Comparison of ENCODE assay signal across 1 cellular context in the genomic region with DNA sequence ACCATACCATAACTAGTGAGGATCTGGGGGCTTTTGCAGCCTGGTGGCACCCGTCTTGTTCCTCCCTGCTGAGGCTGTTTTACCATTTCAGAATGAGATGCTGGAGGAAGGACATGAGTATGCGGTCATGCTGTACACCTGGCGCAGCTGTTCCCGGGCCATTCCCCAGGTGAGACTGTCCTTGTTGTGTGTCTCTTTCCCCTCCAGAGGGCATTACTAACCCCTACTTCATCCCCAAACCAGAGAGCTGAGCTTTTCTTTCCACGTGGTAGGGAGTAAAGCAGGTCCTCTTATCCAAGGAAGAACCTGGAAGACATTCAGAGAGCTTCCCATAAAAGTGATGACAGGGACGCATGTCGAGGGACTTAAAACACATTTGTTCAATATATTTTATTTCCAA.
TF ChIP-seq lines count a peak whose summit lies in the region.

No MANE protein-coding gene starts in this region.

TF ChIP-seq in K562, 482 proteins besides CTCF, POLR2A, EP300 and RAD21:
- no peak for TF ChIP-seq ZNF668 (CRISPR knock-in tag; IDR thresholded peaks at IDR 0.05)
- no peak for TF ChIP-seq CC2D1A (IDR thresholded peaks at IDR 0.05)
- TF ChIP-seq, protein P1, sequence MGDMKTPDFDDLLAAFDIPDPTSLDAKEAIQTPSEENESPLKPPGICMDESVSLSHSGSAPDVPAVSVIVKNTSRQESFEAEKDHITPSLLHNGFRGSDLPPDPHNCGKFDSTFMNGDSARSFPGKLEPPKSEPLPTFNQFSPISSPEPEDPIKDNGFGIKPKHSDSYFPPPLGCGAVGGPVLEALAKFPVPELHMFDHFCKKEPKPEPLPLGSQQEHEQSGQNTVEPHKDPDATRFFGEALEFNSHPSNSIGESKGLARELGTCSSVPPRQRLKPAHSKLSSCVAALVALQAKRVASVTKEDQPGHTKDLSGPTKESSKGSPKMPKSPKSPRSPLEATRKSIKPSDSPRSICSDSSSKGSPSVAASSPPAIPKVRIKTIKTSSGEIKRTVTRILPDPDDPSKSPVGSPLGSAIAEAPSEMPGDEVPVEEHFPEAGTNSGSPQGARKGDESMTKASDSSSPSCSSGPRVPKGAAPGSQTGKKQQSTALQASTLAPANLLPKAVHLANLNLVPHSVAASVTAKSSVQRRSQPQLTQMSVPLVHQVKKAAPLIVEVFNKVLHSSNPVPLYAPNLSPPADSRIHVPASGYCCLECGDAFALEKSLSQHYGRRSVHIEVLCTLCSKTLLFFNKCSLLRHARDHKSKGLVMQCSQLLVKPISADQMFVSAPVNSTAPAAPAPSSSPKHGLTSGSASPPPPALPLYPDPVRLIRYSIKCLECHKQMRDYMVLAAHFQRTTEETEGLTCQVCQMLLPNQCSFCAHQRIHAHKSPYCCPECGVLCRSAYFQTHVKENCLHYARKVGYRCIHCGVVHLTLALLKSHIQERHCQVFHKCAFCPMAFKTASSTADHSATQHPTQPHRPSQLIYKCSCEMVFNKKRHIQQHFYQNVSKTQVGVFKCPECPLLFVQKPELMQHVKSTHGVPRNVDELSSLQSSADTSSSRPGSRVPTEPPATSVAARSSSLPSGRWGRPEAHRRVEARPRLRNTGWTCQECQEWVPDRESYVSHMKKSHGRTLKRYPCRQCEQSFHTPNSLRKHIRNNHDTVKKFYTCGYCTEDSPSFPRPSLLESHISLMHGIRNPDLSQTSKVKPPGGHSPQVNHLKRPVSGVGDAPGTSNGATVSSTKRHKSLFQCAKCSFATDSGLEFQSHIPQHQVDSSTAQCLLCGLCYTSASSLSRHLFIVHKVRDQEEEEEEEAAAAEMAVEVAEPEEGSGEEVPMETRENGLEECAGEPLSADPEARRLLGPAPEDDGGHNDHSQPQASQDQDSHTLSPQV (IDR thresholded peaks at IDR 0.05): no peak
- no peak for TF ChIP-seq SMC3 (conservative IDR thresholded peaks at IDR 0.05; ENCODE audit: insufficient read depth, low read depth, low read length)
- TF ChIP-seq FOXK2 (conservative IDR thresholded peaks at IDR 0.05 in 1 of 2, IDR thresholded peaks at IDR 0.05 in 1 of 2; ENCODE audit: low read depth in 2 of 2): no peak
- no peak for TF ChIP-seq RHOXF2B (CRISPR knock-in tag; conservative IDR thresholded peaks at IDR 0.05)
- TF ChIP-seq ZNF695 (CRISPR knock-in tag; IDR thresholded peaks at IDR 0.05): no peak
- TF ChIP-seq, protein P2, sequence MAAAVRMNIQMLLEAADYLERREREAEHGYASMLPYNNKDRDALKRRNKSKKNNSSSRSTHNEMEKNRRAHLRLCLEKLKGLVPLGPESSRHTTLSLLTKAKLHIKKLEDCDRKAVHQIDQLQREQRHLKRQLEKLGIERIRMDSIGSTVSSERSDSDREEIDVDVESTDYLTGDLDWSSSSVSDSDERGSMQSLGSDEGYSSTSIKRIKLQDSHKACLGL (CRISPR knock-in tag; IDR thresholded peaks at IDR 0.05; ENCODE audit: borderline replicate concordance, poor library complexity, severe bottlenecking): no peak
- no peak for TF ChIP-seq NFXL1 (CRISPR knock-in tag; IDR thresholded peaks at IDR 0.05)
- no peak for TF ChIP-seq ZNF133 (CRISPR knock-in tag; IDR thresholded peaks at IDR 0.05)
- TF ChIP-seq SUPT5H (IDR thresholded peaks at IDR 0.05): no peak
- no peak for TF ChIP-seq GABPA (tag; conservative IDR thresholded peaks at IDR 0.05; ENCODE audit: low read depth)
- no peak for TF ChIP-seq TGIF2 (CRISPR knock-in tag; IDR thresholded peaks at IDR 0.05)
- TF ChIP-seq, protein P3, sequence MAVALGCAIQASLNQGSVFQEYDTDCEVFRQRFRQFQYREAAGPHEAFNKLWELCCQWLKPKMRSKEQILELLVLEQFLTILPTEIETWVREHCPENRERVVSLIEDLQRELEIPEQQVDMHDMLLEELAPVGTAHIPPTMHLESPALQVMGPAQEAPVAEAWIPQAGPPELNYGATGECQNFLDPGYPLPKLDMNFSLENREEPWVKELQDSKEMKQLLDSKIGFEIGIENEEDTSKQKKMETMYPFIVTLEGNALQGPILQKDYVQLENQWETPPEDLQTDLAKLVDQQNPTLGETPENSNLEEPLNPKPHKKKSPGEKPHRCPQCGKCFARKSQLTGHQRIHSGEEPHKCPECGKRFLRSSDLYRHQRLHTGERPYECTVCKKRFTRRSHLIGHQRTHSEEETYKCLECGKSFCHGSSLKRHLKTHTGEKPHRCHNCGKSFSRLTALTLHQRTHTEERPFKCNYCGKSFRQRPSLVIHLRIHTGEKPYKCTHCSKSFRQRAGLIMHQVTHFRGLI (CRISPR knock-in tag; IDR thresholded peaks at IDR 0.05): no peak
- TF ChIP-seq RBM25 (IDR thresholded peaks at IDR 0.05; ENCODE audit: low read depth, low read length, severe bottlenecking): no peak
- TF ChIP-seq SOX6 (IDR thresholded peaks at IDR 0.05): no peak
- no peak for TF ChIP-seq BDP1 (IDR thresholded peaks at IDR 0.05; ENCODE audit: insufficient read depth, insufficient read length)
- no peak for TF ChIP-seq CEBPB (tag; IDR thresholded peaks at IDR 0.05)
- no peak for TF ChIP-seq SRSF7 (optimal IDR thresholded peaks at IDR 0.05; ENCODE audit: low read depth, low read length)
